ENCODE assay signal across 9 cellular contexts in genomic region chr1:247070645-247071044, GRCh38.
"Had no signal": no experiment of that assay in that cellular context is flagged by ENCODE, and none has a peak within 500 bp of the region (broad histone marks: within the 10 kb centered on the region; RNA-seq: fewer than 3 reads in every experiment).

No MANE protein-coding gene starts in this region.

- H3K9ac ChIP-seq: KMS-11 had no signal

- FAIRE-seq: HepG2, HTR-8/SVneo had no signal

- H3K27me3 Mint-ChIP-seq: IgD-negative memory B cell had no signal

- H3K4me2 ChIP-seq: KMS-11 had no signal

- H3K27ac ChIP-seq: HL-60, KMS-11 had no signal

- DNase-seq: IMR-90, Karpas-422, KBM-7, KG1 had no signal

- H3K4me3 Mint-ChIP-seq: IgD-negative memory B cell had no signal

- ATAC-seq: HepG2 had no signal

- H3K27ac Mint-ChIP-seq: IgD-negative memory B cell had no signal
